8 cellular contexts compared by ENCODE assay signal in genomic region chr7:139532636-139533035, GRCh38. TPM values are rescaled to one million over a fixed set of nuclear protein-coding genes. Genes with fewer than 3 reads are reported as not detected.
"Had no signal": no experiment of that assay in that cellular context is flagged by ENCODE, and none has a peak within 500 bp of the region (broad histone marks: within the 10 kb centered on the region; RNA-seq: fewer than 3 reads in every experiment).

No MANE protein-coding gene starts in this region.

- H3K4me2 ChIP-seq: GM23338 had no signal

- FAIRE-seq: H1, H54, HTR-8/SVneo had no signal

- ATAC-seq: GM23338 had no signal

- H3K4me3 ChIP-seq: GM23338 had no signal

- DNase-seq: H9, HCEC 1CT had no signal

RNA-seq across cellular contexts. Expression of gene CLEC2L, which starts 9.2 kb away (rescaled TPM):
- total RNA-seq: GM23338, HT-29 had no signal
- polyA plus RNA-seq: GM23338, IgD-negative memory B cell had no signal

RNA-seq across cellular contexts. Expression of gene KLRG2, which starts 49.2 kb away (rescaled TPM):
- total RNA-seq: HT-29 had no signal
- polyA plus RNA-seq: IgD-negative memory B cell had no signal
